In genomic region chr10:924524-924859, GRCh38 we compare ENCODE assay signal across 21 cellular contexts. TPM values are rescaled to one million over a fixed set of nuclear protein-coding genes. Genes with fewer than 3 reads are reported as not detected.
DNase-seq lines count a peak whose midpoint lies in the region; ATAC-seq and TF ChIP-seq lines count a peak whose summit lies in the region.
"Had no signal": no experiment of that assay in that cellular context is flagged by ENCODE, and none has a peak within 500 bp of the region (broad histone marks: within the 10 kb centered on the region; RNA-seq: fewer than 3 reads in every experiment).

No MANE protein-coding gene starts in this region.

- no CpG with 5 or more reads among the region's 4 CpGs for WGBS in trophoblast cell (ENCODE audit: extremely low coverage, insufficient coverage, insufficient read length)

- H3K4me3 ChIP-seq in Panc1 (ENCODE audit: low read depth in 2 of 2, low read length in 2 of 2) (no peak overlapping the region), trophoblast cell (ENCODE audit: low read depth, low read length) (no peak overlapping the region)
- H3K4me3 ChIP-seq: ascending aorta, sigmoid colon, SK-N-MC had no signal

- H2AFZ ChIP-seq in trophoblast cell (ENCODE audit: insufficient read depth, low read length, poor library complexity) = no peak overlapping the region

- H4K12ac ChIP-seq in trophoblast cell (ENCODE audit: low read depth, low read length) = no peak overlapping the region

- no peaks in the 10 kb centered on the region; the same call in 1 of the 2 replicates for H3K36me3 ChIP-seq in Panc1 (ENCODE audit: control insufficient read depth, insufficient read depth, low read length)
- H3K36me3 ChIP-seq in trophoblast cell (ENCODE audit: control insufficient read depth in 1 of 2, insufficient read depth in 2 of 2, low read length in 2 of 2) = peaks cover 15% of the 10 kb centered on the region in 2 experiments

- TF ChIP-seq CTCF in Panc1 (IDR thresholded peaks at IDR 0.05) = no peak

- no peak overlapping the region for H3K4me3 Mint-ChIP-seq in activated T-cell treated with anti-CD3 and anti-CD28 coated beads, Interleukin-2, amount 50 U/mL, for 72 hours
- peak overlapping the region; percentile 13 to 23 for H3K4me3 Mint-ChIP-seq in effector memory CD8-positive, alpha-beta T cell
- no peak overlapping the region for H3K4me3 Mint-ChIP-seq in activated CD8-positive, alpha-beta memory T cell treated with anti-CD3 and anti-CD28 coated beads, Interleukin-2, amount 10 ng/mL, durations not matched to agents 7 days and 5 days

- no peak overlapping the region for H3K27ac ChIP-seq in Panc1 (ENCODE audit: low read length)
- H3K27ac ChIP-seq in trophoblast cell (ENCODE audit: low read depth, low read length) = no peak overlapping the region
- H3K27ac ChIP-seq: ascending aorta, sigmoid colon, SK-N-MC had no signal

- in situ Hi-C loops in Panc1 (cut with HindIII; ENCODE audit: low pct_unique_long_range_greater_than_20kb, low sequenced_read_pairs) = no loop called here

- no peaks in the 10 kb centered on the region for H3K9me3 ChIP-seq in Panc1 (ENCODE audit: control insufficient read depth, insufficient read depth, low read depth, low read length)
- H3K9me3 ChIP-seq in trophoblast cell (ENCODE audit: insufficient read depth, low read depth, low read length) = no peaks in the 10 kb centered on the region
- H3K9me3 ChIP-seq: ascending aorta, sigmoid colon had no signal

- no peak overlapping the region for H3K4me2 ChIP-seq in trophoblast cell (ENCODE audit: low read length)

- H3K4me1 Mint-ChIP-seq in activated T-cell treated with anti-CD3 and anti-CD28 coated beads, Interleukin-2, amount 50 U/mL, for 72 hours (ENCODE audit: low read depth) = peaks cover 64% of the 10 kb centered on the region
- peaks cover 45 to 59% of the 10 kb centered on the region in 2 donors for H3K4me1 Mint-ChIP-seq in effector memory CD8-positive, alpha-beta T cell (ENCODE audit: low read depth in 2 of 2)
- H3K4me1 Mint-ChIP-seq in activated CD8-positive, alpha-beta memory T cell treated with anti-CD3 and anti-CD28 coated beads, Interleukin-2, amount 10 ng/mL, durations not matched to agents 7 days and 5 days = peaks cover 45% of the 10 kb centered on the region

- H3K23ac ChIP-seq in trophoblast cell (ENCODE audit: low read length) = no peak overlapping the region

- H4K8ac ChIP-seq in trophoblast cell (ENCODE audit: low read depth, low read length) = no peak overlapping the region

- peak overlapping the region; percentile 62 for H3K27ac Mint-ChIP-seq in activated T-cell treated with anti-CD3 and anti-CD28 coated beads, Interleukin-2, amount 50 U/mL, for 72 hours
- H3K27ac Mint-ChIP-seq in effector memory CD8-positive, alpha-beta T cell = no peak overlapping the region
- no peak overlapping the region for H3K27ac Mint-ChIP-seq in activated CD8-positive, alpha-beta memory T cell treated with anti-CD3 and anti-CD28 coated beads, Interleukin-2, amount 10 ng/mL, durations not matched to agents 7 days and 5 days

- BruUV-seq in Panc1 (replicated peaks; lab: Mats Ljungman, UMichigan) = no TSS peak

- CTCF ChIA-PET in Panc1 (lab: Charles Lee) = interaction anchor here (0.5 kb wide), 1 partner anchor 101 kb away, joined by 3 read pairs; no protein-coding TSS in a partner anchor
- CTCF ChIA-PET in activated CD8-positive, alpha-beta memory T cell treated with anti-CD3 and anti-CD28 coated beads, Interleukin-2, amount 10 ng/mL, durations not matched to agents 7 days and 5 days (lab: Charles Lee) = no interaction called here

- peak overlapping the region; percentile 7 for H3K4ac ChIP-seq in trophoblast cell (ENCODE audit: low read depth, low read length)

- no peak overlapping the region for H3K9ac ChIP-seq in trophoblast cell (ENCODE audit: low read length)

- DNase-seq in activated T-cell treated with anti-CD3 and anti-CD28 coated beads, Interleukin-2, amount 50 U/mL, for 72 hours = no peak
- DNase-seq in activated T-cell treated with anti-CD3 and anti-CD28 coated beads, Interleukin-2, amount 50 U/mL, for 1 hour = no peak
- DNase-seq in Panc1 (ENCODE audit: low read depth, low spot score) = no peak
- no peak for DNase-seq in effector memory CD8-positive, alpha-beta T cell
- no peak for DNase-seq in trophoblast cell
- DNase-seq in activated CD8-positive, alpha-beta memory T cell treated with anti-CD3 and anti-CD28 coated beads, Interleukin-2, amount 10 ng/mL, durations not matched to agents 7 days and 5 days = no peak
- DNase-seq in amniotic stem cell (lab: John Stamatoyannopoulos, UW) = no peak
- DNase-seq: ACHN, EL, foreskin fibroblast, IMR-90, left cardiac atrium, MV-4-11, NCI-H2107, NCI-H526 treated with DMSO at 0.1 percent for 48 hours, nucleus accumbens, OCI-M1, sigmoid colon had no signal

- no peak overlapping the region for H3K18ac ChIP-seq in trophoblast cell (ENCODE audit: low read length)

- H3K4me1 ChIP-seq in Panc1 (ENCODE audit: control insufficient read depth, insufficient read depth, low read length) = peaks cover 16% of the 10 kb centered on the region
- H3K4me1 ChIP-seq in trophoblast cell (ENCODE audit: control insufficient read depth in 1 of 2, insufficient read depth in 2 of 2, low read length in 2 of 2) = peaks cover 4 to 6% of the 10 kb centered on the region in 2 experiments

- H2BK5ac ChIP-seq in trophoblast cell (ENCODE audit: low read depth, low read length, poor library complexity) = no peak overlapping the region

- H2BK120ac ChIP-seq in trophoblast cell (ENCODE audit: insufficient read depth, low read length, poor library complexity) = no peak overlapping the region

- no peak for ATAC-seq in activated T-cell treated with anti-CD3 and anti-CD28 coated beads, Interleukin-2, amount 50 U/mL, for 72 hours (replicated peaks in 1 of 2)
- ATAC-seq in Panc1 = peak; percentile 55; the same call in 1 of the 2 replicates
- ATAC-seq in effector memory CD8-positive, alpha-beta T cell (replicated peaks) = no peak
- ATAC-seq in GM21360 (IDR thresholded peaks at IDR 0.05; ENCODE audit: unreplicated experiment) = no peak
- ATAC-seq in activated CD8-positive, alpha-beta memory T cell treated with anti-CD3 and anti-CD28 coated beads, Interleukin-2, amount 10 ng/mL, durations not matched to agents 7 days and 5 days = no peak
- ATAC-seq: left cardiac atrium had no signal

- H3K27me3 ChIP-seq in Panc1 (ENCODE audit: control insufficient read depth, insufficient read depth, low read length) (no peaks in the 10 kb centered on the region), trophoblast cell (ENCODE audit: insufficient read depth, low read length) (no peaks in the 10 kb centered on the region)
- H3K27me3 ChIP-seq: ascending aorta, sigmoid colon had no signal

- intact Hi-C loops in Panc1 (cut with micrococcal nuclease; ENCODE audit: unreplicated experiment) = no loop called here

- no peaks in the 10 kb centered on the region for H3K79me1 ChIP-seq in trophoblast cell (ENCODE audit: low read length)

- H2AK5ac ChIP-seq in trophoblast cell (ENCODE audit: low read length) = no peak overlapping the region

- no peak overlapping the region for H2BK12ac ChIP-seq in trophoblast cell (ENCODE audit: low read length)

- H3K9me3 Mint-ChIP-seq in activated T-cell treated with anti-CD3 and anti-CD28 coated beads, Interleukin-2, amount 50 U/mL, for 72 hours = no peaks in the 10 kb centered on the region
- H3K9me3 Mint-ChIP-seq in effector memory CD8-positive, alpha-beta T cell = no peaks in the 10 kb centered on the region
- no peaks in the 10 kb centered on the region for H3K9me3 Mint-ChIP-seq in activated CD8-positive, alpha-beta memory T cell treated with anti-CD3 and anti-CD28 coated beads, Interleukin-2, amount 10 ng/mL, durations not matched to agents 7 days and 5 days (ENCODE audit: low read depth)

- H3K79me2 ChIP-seq in trophoblast cell (ENCODE audit: control insufficient read depth, insufficient read depth, low read length, poor library complexity) = peaks cover 38% of the 10 kb centered on the region

- no peak overlapping the region for H3K14ac ChIP-seq in trophoblast cell (ENCODE audit: low read length)

- peaks cover 7 to 17% of the 10 kb centered on the region in 2 donors for H3K36me3 Mint-ChIP-seq in activated T-cell treated with anti-CD3 and anti-CD28 coated beads, Interleukin-2, amount 50 U/mL, for 72 hours (ENCODE audit: insufficient read depth in 2 of 2)
- peaks cover 36% of the 10 kb centered on the region for H3K36me3 Mint-ChIP-seq in effector memory CD8-positive, alpha-beta T cell (ENCODE audit: insufficient read depth)
- H3K36me3 Mint-ChIP-seq in activated CD8-positive, alpha-beta memory T cell treated with anti-CD3 and anti-CD28 coated beads, Interleukin-2, amount 10 ng/mL, durations not matched to agents 7 days and 5 days = peaks cover 29% of the 10 kb centered on the region

- no peak overlapping the region for H4K91ac ChIP-seq in trophoblast cell (ENCODE audit: low read depth, low read length)

- POLR2A ChIA-PET in Panc1 (lab: Charles Lee) = no interaction called here

- H3K27me3 Mint-ChIP-seq in activated T-cell treated with anti-CD3 and anti-CD28 coated beads, Interleukin-2, amount 50 U/mL, for 72 hours (ENCODE audit: low read depth) = no peaks in the 10 kb centered on the region
- no peaks in the 10 kb centered on the region for H3K27me3 Mint-ChIP-seq in effector memory CD8-positive, alpha-beta T cell
- H3K27me3 Mint-ChIP-seq in activated CD8-positive, alpha-beta memory T cell treated with anti-CD3 and anti-CD28 coated beads, Interleukin-2, amount 10 ng/mL, durations not matched to agents 7 days and 5 days = no peaks in the 10 kb centered on the region

RNA-seq across cellular contexts. Expression of gene LARP4B, which starts 7.0 kb away (rescaled TPM):
- total RNA-seq in activated T-cell treated with anti-CD3 and anti-CD28 coated beads, Interleukin-2, amount 50 U/mL, for 72 hours = 100 to 1,000 TPM; 103 to 109 TPM
- total RNA-seq in Panc1 (2021; ENCODE audit: unreplicated experiment) = 87.0 TPM
- polyA plus RNA-seq in Panc1 (2012; ENCODE audit: insufficient read length) = 35.9 TPM
- polyA plus RNA-seq in trophoblast cell (2013) = 36.4 and 38.8 TPM in 2 replicates
- total RNA-seq in activated CD8-positive, alpha-beta memory T cell treated with anti-CD3 and anti-CD28 coated beads, Interleukin-2, amount 10 ng/mL, durations not matched to agents 7 days and 5 days = 100 to 1,000 TPM; 126 to 135 TPM

Comparison
In these comparisons a context has a peak if more than half of its experiments do, and no peak if none do; other contexts are left out.
1. H3K4me3 Mint-ChIP-seq: peak in effector memory CD8-positive, alpha-beta T cell (2 of 2); none in activated T-cell treated with anti-CD3 and anti-CD28 coated beads, Interleukin-2, amount 50 U/mL, for 72 hours (0 of 2) and activated CD8-positive, alpha-beta memory T cell treated with anti-CD3 and anti-CD28 coated beads, Interleukin-2, amount 10 ng/mL, durations not matched to agents 7 days and 5 days (single experiment).